ENCODE assay signal across 21 cellular contexts in the genomic region with DNA sequence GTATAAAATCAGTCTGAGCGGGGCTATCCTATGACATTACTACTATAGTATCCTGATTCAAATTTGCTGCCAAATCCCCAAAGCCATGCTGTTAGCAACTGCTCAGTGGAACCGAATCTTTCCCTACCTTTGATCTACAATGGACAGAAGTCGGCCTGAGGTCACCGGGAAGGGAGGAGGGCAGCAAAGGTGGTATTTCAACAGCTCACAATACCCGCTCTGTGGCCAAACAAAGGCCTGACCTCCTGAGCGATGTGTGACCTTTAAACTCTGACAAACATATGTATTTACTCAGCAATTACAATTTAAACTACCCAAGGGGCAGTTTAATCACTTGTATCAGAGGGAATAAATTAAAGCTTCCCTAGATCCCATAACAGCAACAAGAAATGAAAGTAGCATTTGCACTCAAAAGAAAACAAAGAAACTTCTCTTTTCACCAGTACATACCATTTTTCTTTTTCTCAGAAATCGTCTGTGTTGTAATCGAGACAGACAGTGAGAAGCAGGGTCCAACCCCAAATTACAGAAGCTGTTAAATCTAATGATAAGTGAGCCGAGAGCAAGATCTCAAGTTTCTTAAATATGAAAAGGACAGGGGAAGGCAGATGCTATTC. TPM values are rescaled to one million over a fixed set of nuclear protein-coding genes. Genes with fewer than 3 reads are reported as not detected.
DNase-seq lines count a peak whose midpoint lies in the region; ATAC-seq, FAIRE-seq and TF ChIP-seq lines count a peak whose summit lies in the region.
"Had no signal": no experiment of that assay in that cellular context is flagged by ENCODE, and none has a peak within 500 bp of the region (broad histone marks: within the 10 kb centered on the region; RNA-seq: fewer than 3 reads in every experiment).

No MANE protein-coding gene starts in this region.

- WGBS in K562 (ENCODE audit: insufficient coverage, low coverage, missing lambda C conversion rate), result 15% methylated on average over 8 of the region's 9 CpGs

- H3K36me3 ChIP-seq in DND-41 (ENCODE audit: insufficient read depth, low read length), result no peaks in the 10 kb centered on the region
- H3K36me3 ChIP-seq in Loucy (ENCODE audit: insufficient read depth, low read length), result no peaks in the 10 kb centered on the region
- no peaks in the 10 kb centered on the region for H3K36me3 ChIP-seq in K562 (ENCODE audit: control insufficient read depth, insufficient read depth, low read length)
- H3K36me3 ChIP-seq: stomach had no signal

- H3K27ac Mint-ChIP-seq in nephron progenitor cell (peak overlapping the region; percentile 71), Calu3 (ENCODE audit: unreplicated experiment) (no peak overlapping the region)
- no peak overlapping the region for H3K27ac Mint-ChIP-seq in CD4-positive, alpha-beta T cell

- H2AFZ ChIP-seq in DND-41 (ENCODE audit: low read depth, low read length) (0 out of 2 replicates have a peak overlapping the region, but pooled peaks have one; percentile 13), Loucy (ENCODE audit: low read length) (peak overlapping the region; percentile 77), K562 (ENCODE audit: low read depth, low read length) (peak overlapping the region; percentile 40; the same call in 1 of the 2 replicates)

- H3K36me3 Mint-ChIP-seq in nephron progenitor cell (ENCODE audit: low read depth) (no peaks in the 10 kb centered on the region), Calu3 (ENCODE audit: insufficient read depth, unreplicated experiment) (no peaks in the 10 kb centered on the region)
- H3K36me3 Mint-ChIP-seq in CD4-positive, alpha-beta T cell (ENCODE audit: low read depth), result no peaks in the 10 kb centered on the region

- no peak for FAIRE-seq in K562 (lab: Jason Lieb, UNC)
- FAIRE-seq: astrocyte, GM18507 had no signal

- no peaks in the 10 kb centered on the region for H3K27me3 ChIP-seq in DND-41 (ENCODE audit: insufficient read depth, low read length, poor library complexity)
- no peaks in the 10 kb centered on the region for H3K27me3 ChIP-seq in Loucy (ENCODE audit: insufficient read depth, low read length, poor library complexity, severe bottlenecking)
- H3K27me3 ChIP-seq in K562 (ENCODE audit: control insufficient read depth in 2 of 2, insufficient read depth in 2 of 2, low read length in 2 of 2), result peaks cover 14 to 29% of the 10 kb centered on the region in 2 experiments
- no peaks in the 10 kb centered on the region for H3K27me3 ChIP-seq in CD4-positive, alpha-beta T cell (ENCODE audit: control insufficient read depth, insufficient read depth, low read length)
- H3K27me3 ChIP-seq: stomach had no signal

- no peaks in the 10 kb centered on the region for H3K9me1 ChIP-seq in K562 (ENCODE audit: control insufficient read depth, insufficient read depth, low read length)

- H3K4me3 ChIP-seq in DND-41 (ENCODE audit: low read depth in 1 of 2, low read length in 2 of 2) (no peak overlapping the region), Loucy (ENCODE audit: low read length, poor library complexity, severe bottlenecking) (no peak overlapping the region), K562 (no peak overlapping the region)
- H3K4me3 ChIP-seq: psoas muscle had no signal

- POLR2A ChIA-PET in K562 (lab: Yijun Ruan, JAX), result interaction anchor here (1.1 to 2.1 kb wide), 3 partner anchors 10 to 119 kb away, joined by 3 to 9 read pairs (median 3); no protein-coding TSS in a partner anchor
- POLR2A ChIA-PET in CD4-positive, alpha-beta T cell (lab: Charles Lee), result interaction anchor here (0.7 to 1.3 kb wide), 7 partner anchors 9 to 88 kb away, joined by 3 to 6 read pairs (median 4); a partner anchor contains a TSS

- H3K27ac ChIP-seq in DND-41 (ENCODE audit: low read length) (no peak overlapping the region), K562 (ENCODE audit: extremely low read depth, low read depth, low read length) (no peak overlapping the region)
- H3K27ac ChIP-seq in CD4-positive, alpha-beta T cell (ENCODE audit: low read depth, low read length), result no peak overlapping the region
- H3K27ac ChIP-seq: HL-60, psoas muscle had no signal

- peaks cover 12% of the 10 kb centered on the region for H3K4me1 Mint-ChIP-seq in nephron progenitor cell
- H3K4me1 Mint-ChIP-seq in Calu3 (ENCODE audit: low read depth, unreplicated experiment), result peaks cover 9% of the 10 kb centered on the region
- H3K4me1 Mint-ChIP-seq in CD4-positive, alpha-beta T cell (ENCODE audit: low read depth), result peaks cover 7% of the 10 kb centered on the region

- TF ChIP-seq CTCF in DND-41 (IDR thresholded peaks at IDR 0.05; ENCODE audit: borderline replicate concordance, extremely low read depth, low read length, poor library complexity, severe bottlenecking) (no peak), Loucy (conservative IDR thresholded peaks at IDR 0.05; ENCODE audit: low read length) (no peak), K562 (IDR thresholded peaks at IDR 0.05 in 2 of 3, conservative IDR thresholded peaks at IDR 0.05 in 1 of 3; ENCODE audit: insufficient read depth in 2 of 3, low read depth in 1 of 3, low read length in 3 of 3) (no peak), nephron progenitor cell (IDR thresholded peaks at IDR 0.05) (no peak), Calu3 (IDR thresholded peaks at IDR 0.05; ENCODE audit: unreplicated experiment) (no peak)
- no peak for TF ChIP-seq CTCF in CD4-positive, alpha-beta T cell (IDR thresholded peaks at IDR 0.05)

- no peaks in the 10 kb centered on the region for H3K9me3 Mint-ChIP-seq in nephron progenitor cell
- H3K9me3 Mint-ChIP-seq in Calu3 (ENCODE audit: low read depth, unreplicated experiment), result no peaks in the 10 kb centered on the region
- H3K9me3 Mint-ChIP-seq in CD4-positive, alpha-beta T cell, result no peaks in the 10 kb centered on the region

- CTCF ChIA-PET in K562 (lab: Yijun Ruan, JAX; ENCODE audit: low intra/inter-chr PET ratio), result interaction anchor here (0.8 to 1.4 kb wide), 4 partner anchors 80 to 171 kb away, joined by 3 to 6 read pairs (median 3); no protein-coding TSS in a partner anchor
- CTCF ChIA-PET in Calu3 (lab: Charles Lee), result interaction anchor here (1.0 to 1.2 kb wide), 2 partner anchors 12 to 166 kb away, joined by 4 read pairs; a partner anchor contains a TSS
- CTCF ChIA-PET in CD4-positive, alpha-beta T cell (lab: Charles Lee), result interaction anchor here (0.7 to 2.2 kb wide), 22 partner anchors 8 to 171 kb away, joined by 3 to 19 read pairs (median 4); a partner anchor contains a TSS

- BruUV-seq in K562 (replicated peaks; lab: Mats Ljungman, UMichigan) (no TSS peak), Calu3 (replicated peaks; lab: Mats Ljungman, UMichigan) (no TSS peak)

- no peaks in the 10 kb centered on the region for H3K9me2 ChIP-seq in Loucy (replicated peaks; ENCODE audit: low read depth, low read length)

- H3K9me3 ChIP-seq in DND-41 (ENCODE audit: insufficient read depth, low read length, severe bottlenecking) (no peaks in the 10 kb centered on the region), Loucy (ENCODE audit: insufficient read depth, low read depth, low read length) (no peaks in the 10 kb centered on the region), K562 (replicated peaks; ENCODE audit: control insufficient read depth, insufficient read depth, low read depth, low read length) (no peaks in the 10 kb centered on the region)
- no peaks in the 10 kb centered on the region for H3K9me3 ChIP-seq in CD4-positive, alpha-beta T cell (ENCODE audit: control insufficient read depth, low read length)
- H3K9me3 ChIP-seq: psoas muscle, stomach had no signal

- intact Hi-C loops in K562 (cut with micrococcal nuclease), result loop anchor here (1.0 to 10.0 kb wide), 2 partner anchors 76 to 175 kb away; no protein-coding TSS in a partner anchor
- intact Hi-C loops in Calu3 (cut with micrococcal nuclease; ENCODE audit: unreplicated experiment), result no loop called here
- intact Hi-C loops in CD4-positive, alpha-beta T cell (cut with DNase I, micrococcal nuclease), result loop anchor here (1.0 to 5.0 kb wide), 4 partner anchors 76 to 1553 kb away; no protein-coding TSS in a partner anchor

- H4K20me1 ChIP-seq in DND-41 (ENCODE audit: insufficient read depth, low read length) (no peaks in the 10 kb centered on the region), Loucy (ENCODE audit: insufficient read depth, low read length, poor library complexity, severe bottlenecking) (no peaks in the 10 kb centered on the region), K562 (replicated peaks; ENCODE audit: control insufficient read depth, insufficient read depth, low read length) (no peaks in the 10 kb centered on the region)

- H3K79me2 ChIP-seq in DND-41 (ENCODE audit: insufficient read depth, low read length), result no peaks in the 10 kb centered on the region
- no peaks in the 10 kb centered on the region for H3K79me2 ChIP-seq in Loucy (ENCODE audit: insufficient read depth, low read length)
- no peaks in the 10 kb centered on the region for H3K79me2 ChIP-seq in K562 (ENCODE audit: control insufficient read depth, insufficient read depth, low read length)

- in situ Hi-C loops in K562 (cut with MboI), result no loop called here

- no peak for TF ChIP-seq RAD21 in K562 (CRISPR knock-in tag; conservative IDR thresholded peaks at IDR 0.05 in 1 of 2, IDR thresholded peaks at IDR 0.05 in 1 of 2)

- H3F3A ChIP-seq in Loucy (ENCODE audit: low read depth), result no peaks in the 10 kb centered on the region

- H3K4me2 ChIP-seq in DND-41 (ENCODE audit: insufficient read depth, low read length) (no peak overlapping the region), Loucy (ENCODE audit: low read depth, low read length, poor library complexity, severe bottlenecking) (no peak overlapping the region), K562 (ENCODE audit: insufficient read depth, low read length) (no peak overlapping the region)

- ATAC-seq in DND-41 (ENCODE audit: insufficient read depth, low read depth) (no peak), K562 (no peak; the same call in 2 of the 3 replicates), HG03439 (IDR thresholded peaks at IDR 0.05; ENCODE audit: unreplicated experiment) (no peak)
- no peak for ATAC-seq in CD4-positive, alpha-beta T cell (ENCODE audit: poor library complexity)

- H3K27me3 Mint-ChIP-seq in nephron progenitor cell (ENCODE audit: low read depth, poor library complexity) (peaks cover 27% of the 10 kb centered on the region), Calu3 (ENCODE audit: unreplicated experiment) (peaks cover 12% of the 10 kb centered on the region)
- peaks cover 4% of the 10 kb centered on the region for H3K27me3 Mint-ChIP-seq in CD4-positive, alpha-beta T cell

- H3K9ac ChIP-seq in DND-41 (ENCODE audit: low read depth, low read length) (no peak overlapping the region), Loucy (ENCODE audit: low read depth, low read length, poor library complexity, severe bottlenecking) (peak overlapping the region; percentile 40), K562 (ENCODE audit: insufficient read depth in 1 of 2, low read depth in 2 of 2, low read length in 2 of 2) (no peak overlapping the region)

- TF ChIP-seq EP300 in K562 (IDR thresholded peaks at IDR 0.05; ENCODE audit: low read length), result no peak

- no peak for DNase-seq in DND-41
- no peak for DNase-seq in K562 (ENCODE audit: extremely low read depth in 1 of 4, low spot score in 3 of 4)
- no peak for DNase-seq in nephron progenitor cell
- no peak for DNase-seq in Calu3
- DNase-seq in SKM-1 (lab: John Stamatoyannopoulos, UW; ENCODE audit: unreplicated experiment), result no peak
- DNase-seq in CD4-positive, alpha-beta T cell, result no peak
- DNase-seq: activated CD8-positive, alpha-beta memory T cell treated with anti-CD3 and anti-CD28 coated beads, Interleukin-2, amount 50 U/mL, for 4 hours; activated naive CD4-positive, alpha-beta T cell treated with Interleukin-2 at 50 U/mL for 16 hours; cortex of kidney; head of caudate nucleus; NCI-H2029; NCI-H774; psoas muscle; stomach; T-helper 9 cell had no signal

- H3K4me3 Mint-ChIP-seq in nephron progenitor cell (peak overlapping the region; percentile 8), Calu3 (ENCODE audit: low read depth, unreplicated experiment) (no peak overlapping the region)
- no peak overlapping the region for H3K4me3 Mint-ChIP-seq in CD4-positive, alpha-beta T cell

- no peak for TF ChIP-seq POLR2A in K562 (conservative IDR thresholded peaks at IDR 0.05)

- H3K4me1 ChIP-seq in DND-41 (ENCODE audit: insufficient read depth, low read length), result no peaks in the 10 kb centered on the region
- H3K4me1 ChIP-seq in Loucy (ENCODE audit: insufficient read depth, low read length, poor library complexity, severe bottlenecking), result no peaks in the 10 kb centered on the region
- H3K4me1 ChIP-seq in K562 (replicated peaks in 1 of 2; ENCODE audit: control insufficient read depth in 2 of 2, insufficient read depth in 2 of 2, low read length in 2 of 2), result no peaks in the 10 kb centered on the region; a peak in 1 of 5 replicates
- H3K4me1 ChIP-seq: psoas muscle had no signal

RNA-seq across cellular contexts. Expression of a gene that starts 11.6 kb away (rescaled TPM):
- total RNA-seq in K562 (2011; cell fraction: chromatin; rRNA removed; ENCODE audit: low replicate concordance), result 12.5 and 20.9 TPM in 2 replicates
- total RNA-seq in K562 (2011; cell fraction: nucleolus; rRNA removed), result 14.2 and 15.4 TPM in 2 replicates
- total RNA-seq in K562 (2011; cell fraction: nucleoplasm; rRNA removed), result 24.1 and 30.4 TPM in 2 replicates
- total RNA-seq in K562 (2014; rRNA removed) (10.0 and 11.1 TPM in 2 replicates), K562 (2014; rRNA removed; fragmentation: Illumina TruSeq; extraction: Trizol) (19.6 and 21.6 TPM in 2 replicates), K562 (2015; rRNA removed; fragmentation: Illumina TruSeq; extraction: Trizol) (11.5 and 12.0 TPM in 2 replicates), K562 (2021) (14.8 and 15.3 TPM in 2 replicates), Calu3 (2022) (15.1 and 16.4 TPM in 2 replicates)
- polyA plus RNA-seq in K562 (2011; rRNA removed) (32.0 and 40.0 TPM in 2 replicates), K562 (2014; fragmentation: Illumina TruSeq; extraction: Trizol) (13.8 and 14.3 TPM in 2 replicates), K562 (2014; fragmentation: Nextera tagmentation; extraction: Ambion mirVana) (10 to 100 TPM in 1 of 2 experiments, 1 to 10 TPM in 1; 9.1 to 11.1 TPM), K562 (2014; rRNA removed) (23.8 and 29.1 TPM in 2 replicates)
- polyA plus RNA-seq in K562 (2011; cell fraction: cytosol; rRNA removed), result 14.0 and 37.2 TPM in 2 replicates
- polyA plus RNA-seq in K562 (2011; cell fraction: nucleus; rRNA removed), result 6.9 and 11.4 TPM in 2 replicates
- polyA plus RNA-seq in K562 (2012), result 17.0 and 19.0 TPM in 2 replicates
- polyA minus RNA-seq in K562 (2011; rRNA and poly(A)+ RNA removed), result 20.5 and 23.5 TPM in 2 replicates
- polyA minus RNA-seq in K562 (2011; cell fraction: cytosol; rRNA and poly(A)+ RNA removed), result 6.1 and 6.6 TPM in 2 replicates
- polyA minus RNA-seq in K562 (2011; cell fraction: nucleus; rRNA and poly(A)+ RNA removed), result 4.7 and 5.9 TPM in 2 replicates
- 1 to 10 TPM; 6.0 to 6.9 TPM for total RNA-seq in CD4-positive, alpha-beta T cell

RNA-seq across cellular contexts. Expression of a gene that starts 30.4 kb away (rescaled TPM):
- 19.5 and 40.6 TPM in 2 replicates for total RNA-seq in K562 (2011; cell fraction: chromatin; rRNA removed; ENCODE audit: low replicate concordance)
- total RNA-seq in K562 (2011; cell fraction: nucleolus; rRNA removed), result 12.2 and 14.2 TPM in 2 replicates
- 17.2 and 20.7 TPM in 2 replicates for total RNA-seq in K562 (2011; cell fraction: nucleoplasm; rRNA removed)
- 121 and 133 TPM in 2 replicates for total RNA-seq in K562 (2014; rRNA removed)
- 154 and 156 TPM in 2 replicates for total RNA-seq in K562 (2014; rRNA removed; fragmentation: Illumina TruSeq; extraction: Trizol)
- total RNA-seq in K562 (2015; rRNA removed; fragmentation: Illumina TruSeq; extraction: Trizol), result 165 and 172 TPM in 2 replicates
- total RNA-seq in K562 (2021), result 72.9 and 73.4 TPM in 2 replicates
- 28.9 and 44.5 TPM in 2 replicates for polyA plus RNA-seq in K562 (2011; rRNA removed)
- polyA plus RNA-seq in K562 (2011; cell fraction: cytosol; rRNA removed), result 5.4 and 10.3 TPM in 2 replicates
- 8.3 and 11.1 TPM in 2 replicates for polyA plus RNA-seq in K562 (2011; cell fraction: nucleus; rRNA removed)
- polyA plus RNA-seq in K562 (2012), result 48.3 and 109 TPM in 2 replicates
- 128 and 166 TPM in 2 replicates for polyA plus RNA-seq in K562 (2014; fragmentation: Illumina TruSeq; extraction: Trizol)
- polyA plus RNA-seq in K562 (2014; fragmentation: Nextera tagmentation; extraction: Ambion mirVana), result 10 to 100 TPM; 28.3 to 28.9 TPM
- 112 and 127 TPM in 2 replicates for polyA plus RNA-seq in K562 (2014; rRNA removed)
- polyA minus RNA-seq in K562 (2011; rRNA and poly(A)+ RNA removed), result 25.1 and 27.9 TPM in 2 replicates
- polyA minus RNA-seq in K562 (2011; cell fraction: cytosol; rRNA and poly(A)+ RNA removed), result 10.1 and 12.6 TPM in 2 replicates
- 10.6 and 19.1 TPM in 2 replicates for polyA minus RNA-seq in K562 (2011; cell fraction: nucleus; rRNA and poly(A)+ RNA removed)
- total RNA-seq in Calu3 (2022), result 19.1 and 19.8 TPM in 2 replicates
- total RNA-seq in CD4-positive, alpha-beta T cell, result 10 to 100 TPM; 13.8 to 13.9 TPM

RNA-seq across cellular contexts. Expression of a gene that starts 30.5 kb away (rescaled TPM):
- total RNA-seq in K562 (2011; cell fraction: chromatin; rRNA removed; ENCODE audit: low replicate concordance), result 11.7 and 15.6 TPM in 2 replicates
- total RNA-seq in K562 (2011; cell fraction: nucleolus; rRNA removed), result 6.3 and 7.4 TPM in 2 replicates
- 5.8 and 9.2 TPM in 2 replicates for total RNA-seq in K562 (2011; cell fraction: nucleoplasm; rRNA removed)
- 3.2 and 7.0 TPM in 2 replicates for total RNA-seq in K562 (2014; rRNA removed)
- 4.2 and 5.6 TPM in 2 replicates for total RNA-seq in K562 (2014; rRNA removed; fragmentation: Illumina TruSeq; extraction: Trizol)
- 3.9 and 4.6 TPM in 2 replicates for total RNA-seq in K562 (2015; rRNA removed; fragmentation: Illumina TruSeq; extraction: Trizol)
- 2.9 and 3.6 TPM in 2 replicates for total RNA-seq in K562 (2021)
- polyA plus RNA-seq in K562 (2011; rRNA removed), result 4.4 and 4.7 TPM in 2 replicates
- 2.4 and 2.9 TPM in 2 replicates for polyA plus RNA-seq in K562 (2011; cell fraction: cytosol; rRNA removed)
- 5.0 and 9.3 TPM in 2 replicates for polyA plus RNA-seq in K562 (2011; cell fraction: nucleus; rRNA removed)
- polyA plus RNA-seq in K562 (2012), result 2.3 TPM in 2 replicates
- 4.2 and 4.4 TPM in 2 replicates for polyA plus RNA-seq in K562 (2014; fragmentation: Illumina TruSeq; extraction: Trizol)
- under 1 TPM; 0.49 to 0.69 TPM for polyA plus RNA-seq in K562 (2014; fragmentation: Nextera tagmentation; extraction: Ambion mirVana)
- 5.6 and 8.0 TPM in 2 replicates for polyA plus RNA-seq in K562 (2014; rRNA removed)
- polyA minus RNA-seq in K562 (2011; rRNA and poly(A)+ RNA removed), result 7.6 and 8.5 TPM in 2 replicates
- 2.4 and 2.8 TPM in 2 replicates for polyA minus RNA-seq in K562 (2011; cell fraction: cytosol; rRNA and poly(A)+ RNA removed)
- polyA minus RNA-seq in K562 (2011; cell fraction: nucleus; rRNA and poly(A)+ RNA removed), result 5.7 and 7.8 TPM in 2 replicates
- 3.3 and 5.9 TPM in 2 replicates for total RNA-seq in Calu3 (2022)
- 1 to 10 TPM; 6.6 to 8.8 TPM for total RNA-seq in CD4-positive, alpha-beta T cell

RNA-seq across cellular contexts. Expression of a gene that starts 32.9 kb away (rescaled TPM):
- total RNA-seq in K562 (2011; cell fraction: chromatin; rRNA removed; ENCODE audit: low replicate concordance), result not detected in 2 replicates
- not detected in 2 replicates for total RNA-seq in K562 (2011; cell fraction: nucleolus; rRNA removed)
- total RNA-seq in K562 (2011; cell fraction: nucleoplasm; rRNA removed), result not detected in 2 replicates
- total RNA-seq in K562 (2014; rRNA removed) (not detected in 2 replicates), K562 (2014; rRNA removed; fragmentation: Illumina TruSeq; extraction: Trizol) (not detected in 2 replicates), K562 (2015; rRNA removed; fragmentation: Illumina TruSeq; extraction: Trizol) (not detected in 2 replicates), K562 (2021) (not detected in 2 replicates), Calu3 (2022) (not detected in 2 replicates)
- polyA plus RNA-seq in K562 (2011; rRNA removed) (not detected in 2 replicates), K562 (2014; fragmentation: Illumina TruSeq; extraction: Trizol) (not detected in 2 replicates), K562 (2014; fragmentation: Nextera tagmentation; extraction: Ambion mirVana) (not detected), K562 (2014; rRNA removed) (not detected in 2 replicates)
- polyA plus RNA-seq in K562 (2011; cell fraction: cytosol; rRNA removed), result not detected in 2 replicates
- polyA plus RNA-seq in K562 (2011; cell fraction: nucleus; rRNA removed), result 0.10 TPM in 1 of 2 replicates, not detected in the other
- not detected in 2 replicates for polyA plus RNA-seq in K562 (2012)
- not detected in 2 replicates for polyA minus RNA-seq in K562 (2011; rRNA and poly(A)+ RNA removed)
- not detected in 2 replicates for polyA minus RNA-seq in K562 (2011; cell fraction: cytosol; rRNA and poly(A)+ RNA removed)
- polyA minus RNA-seq in K562 (2011; cell fraction: nucleus; rRNA and poly(A)+ RNA removed), result not detected in 2 replicates
- total RNA-seq in CD4-positive, alpha-beta T cell, result not detected
- total RNA-seq: astrocyte, kidney epithelial cell, psoas muscle, stomach had no signal
- polyA plus RNA-seq: psoas muscle, stomach had no signal

Comparison
In these comparisons a context has a peak if more than half of its experiments do, and no peak if none do; other contexts are left out.
1. H2AFZ ChIP-seq: peak in every context shown above with its lines; median percentile 77 in Loucy; 40 in K562; 13 in DND-41.